1 cellular context compared by ENCODE assay signal in genomic region chr12:20077618-20078017, GRCh38.
TF ChIP-seq lines count a peak whose summit lies in the region.

No MANE protein-coding gene starts in this region.

TF ChIP-seq in endothelial cell of umbilical vein, 7 proteins besides CTCF, POLR2A, EP300 and RAD21 (continued from another document):
- TF ChIP-seq MAX (IDR thresholded peaks at IDR 0.05; ENCODE audit: insufficient read depth, insufficient read length): no peak
- no peak for TF ChIP-seq MYC (IDR thresholded peaks at IDR 0.05; ENCODE audit: low read depth, low read length)
- no peak for TF ChIP-seq FOS (IDR thresholded peaks at IDR 0.05; ENCODE audit: borderline replicate concordance, insufficient read depth, low read length)
- TF ChIP-seq POLR2AphosphoS5 (IDR thresholded peaks at IDR 0.05; ENCODE audit: insufficient read depth, low read depth, low read length): no peak
